1 cellular context compared by ENCODE assay signal in genomic region chr2:199916980-199917379, GRCh38.
TF ChIP-seq lines count a peak whose summit lies in the region.

No MANE protein-coding gene starts in this region.

TF ChIP-seq in GM23338, 12 proteins besides CTCF, POLR2A, EP300 and RAD21:
- TF ChIP-seq STAT1 (IDR thresholded peaks at IDR 0.05; ENCODE audit: unreplicated experiment) (no peak), NANOG (IDR thresholded peaks at IDR 0.05; ENCODE audit: borderline replicate concordance) (no peak), JUNB (IDR thresholded peaks at IDR 0.05; ENCODE audit: unreplicated experiment) (no peak), REST (IDR thresholded peaks at IDR 0.05; ENCODE audit: unreplicated experiment) (no peak), ZNF331 (CRISPR knock-in tag; IDR thresholded peaks at IDR 0.05; ENCODE audit: low read depth) (no peak), POLR2AphosphoS5 (IDR thresholded peaks at IDR 0.05; ENCODE audit: low read depth) (no peak), EZH2phosphoT487 (IDR thresholded peaks at IDR 0.05; ENCODE audit: unreplicated experiment) (no peak), ZNF114 (CRISPR knock-in tag; IDR thresholded peaks at IDR 0.05) (no peak), EZH2 (IDR thresholded peaks at IDR 0.05; ENCODE audit: low read depth, unreplicated experiment) (no peak), CREB1 (CRISPR knock-in tag; IDR thresholded peaks at IDR 0.05; ENCODE audit: low read depth) (no peak), ZNF462 (CRISPR knock-in tag; IDR thresholded peaks at IDR 0.05) (no peak), ETS1 (IDR thresholded peaks at IDR 0.05) (no peak)
TF ChIP-seq in GM23338: peak in this region for 0.
